Comparison of ENCODE assay signal across 16 cellular contexts in genomic region chr15:40344217-40344616, GRCh38. TPM values are rescaled to one million over a fixed set of nuclear protein-coding genes. Genes with fewer than 3 reads are reported as not detected.
DNase-seq lines count a peak whose midpoint lies in the region; ATAC-seq and TF ChIP-seq lines count a peak whose summit lies in the region.
"Had no signal": no experiment of that assay in that cellular context is flagged by ENCODE, and none has a peak within 500 bp of the region (broad histone marks: within the 10 kb centered on the region; RNA-seq: fewer than 3 reads in every experiment).

No MANE protein-coding gene starts in this region.

- H3K27me3 ChIP-seq in BLaER1 treated with 17β-estradiol and CSF1 and Interleukin-3, amounts not matched to agents 10 nM and 100 nM: no peaks in the 10 kb centered on the region
- no peaks in the 10 kb centered on the region for H3K27me3 ChIP-seq in PC-9 (ENCODE audit: insufficient read depth, low read depth)
- H3K27me3 ChIP-seq in psoas muscle (ENCODE audit: insufficient read depth in 3 of 3, low read length in 2 of 3): no peaks in the 10 kb centered on the region
- H3K27me3 ChIP-seq in Caco-2 (replicated peaks; ENCODE audit: control insufficient read depth, insufficient read depth, low read length): no peaks in the 10 kb centered on the region

- H3K27ac Mint-ChIP-seq in Caco-2 (ENCODE audit: unreplicated experiment): no peak overlapping the region

- DNase-seq in PC-9 (no peak), epithelial cell of prostate (ENCODE audit: low read depth, low spot score) (no peak), psoas muscle (no peak), GM13977 (ENCODE audit: low spot score) (no peak), Caco-2 (no peak), NCI-H2196 treated with DMSO at 0.1 percent for 48 hours (lab: John Stamatoyannopoulos, UW; ENCODE audit: unreplicated experiment) (no peak)
- DNase-seq: NCI-H1417 treated with DMSO at 0.1 percent for 48 hours had no signal

- peak overlapping the region in 9 of 11 experiments; percentile 36 to 74 (median 63); a peak in 13 of 22 replicates for H3K27ac ChIP-seq in BLaER1 treated with 17β-estradiol and CSF1 and Interleukin-3, amounts not matched to agents 10 nM and 100 nM
- H3K27ac ChIP-seq in PC-9 (peak overlapping the region; percentile 93), epithelial cell of prostate (peak overlapping the region; percentile 94), psoas muscle (peak overlapping the region; percentile 23)
- H3K27ac ChIP-seq: HL-60 had no signal

- no peaks in the 10 kb centered on the region for H3K9me3 Mint-ChIP-seq in Caco-2 (ENCODE audit: unreplicated experiment)
- H3K9me3 Mint-ChIP-seq: nephron; T-helper 1 cell treated with Interleukin-12 subunit alpha and Interleukin-12 subunit beta and Interleukin-4 antibody, amounts not matched to agents 30 μg/mL and 1 μg/mL, for 36 hours had no signal

- H3K4me3 Mint-ChIP-seq in Caco-2 (ENCODE audit: unreplicated experiment): no peak overlapping the region
- H3K4me3 Mint-ChIP-seq: nephron; T-helper 1 cell treated with Interleukin-12 subunit alpha and Interleukin-12 subunit beta and Interleukin-4 antibody, amounts not matched to agents 30 μg/mL and 1 μg/mL, for 36 hours had no signal

- POLR2A ChIA-PET in PC-9 (lab: Charles Lee; ENCODE audit: unreplicated experiment) (interaction anchor here (0.6 kb wide), 1 partner anchor 211 kb away, joined by 3 read pairs; no protein-coding TSS in a partner anchor), Caco-2 (lab: Charles Lee) (no interaction called here)

- H3K36me3 ChIP-seq in BLaER1 treated with 17β-estradiol and CSF1 and Interleukin-3, amounts not matched to agents 10 nM and 100 nM: no peaks in the 10 kb centered on the region
- H3K36me3 ChIP-seq in PC-9 (ENCODE audit: low read depth) (no peaks in the 10 kb centered on the region), psoas muscle (ENCODE audit: insufficient read depth in 1 of 2, low read depth in 1 of 2) (no peaks in the 10 kb centered on the region), Caco-2 (ENCODE audit: control insufficient read depth, insufficient read depth, low read length) (no peaks in the 10 kb centered on the region)

- CTCF ChIA-PET in PC-9 (lab: Charles Lee) (interaction anchor here (0.9 to 1.7 kb wide), 4 partner anchors 14 to 53 kb away, joined by 3 to 17 read pairs (median 4); partner anchors contain the start of gene DISP2), Caco-2 (lab: Charles Lee) (interaction anchor here (0.5 to 1.8 kb wide), 12 partner anchors 10 to 78 kb away, joined by 3 to 31 read pairs (median 4); partner anchors contain the start of genes DISP2, IVD, KNSTRN and PLCB2)

- H3F3A ChIP-seq in PC-9 (ENCODE audit: insufficient read depth, low read depth): peaks cover 32% of the 10 kb centered on the region

- no TSS peak for BruUV-seq in PC-9 (replicated peaks; lab: Mats Ljungman, UMichigan)
- BruUV-seq in Caco-2 (replicated peaks; lab: Mats Ljungman, UMichigan): no TSS peak

- 42 to 55% (median 44%) methylated on average over 6 of the region's 6 CpGs for WGBS in psoas muscle, 3 donors

- TF ChIP-seq CTCF in PC-9 (conservative IDR thresholded peaks at IDR 0.05) (no peak), psoas muscle (IDR thresholded peaks at IDR 0.05) (no peak), GM13977 (IDR thresholded peaks at IDR 0.05; ENCODE audit: extremely low read depth, insufficient read depth, missing control alignments) (no peak), Caco-2 (IDR thresholded peaks at IDR 0.05; ENCODE audit: insufficient read depth in 1 of 2, low read depth in 1 of 2, low read length in 1 of 2, severe bottlenecking in 1 of 2, unreplicated experiment in 1 of 2) (no peak)

- H3K36me3 Mint-ChIP-seq in Caco-2 (ENCODE audit: insufficient read depth, unreplicated experiment): no peaks in the 10 kb centered on the region

- in situ Hi-C loops in GM13977 (cut with MboI; ENCODE audit: low pct_unique_long_range_greater_than_20kb, low sequenced_read_pairs, unreplicated experiment): no loop called here

- H3K79me2 ChIP-seq in PC-9 (ENCODE audit: low read depth): peaks cover 20% of the 10 kb centered on the region

- H3K27me3 Mint-ChIP-seq in Caco-2 (ENCODE audit: insufficient read depth, unreplicated experiment): no peaks in the 10 kb centered on the region

- no peaks in the 10 kb centered on the region for H4K20me1 ChIP-seq in BLaER1 treated with 17β-estradiol and CSF1 and Interleukin-3, amounts not matched to agents 10 nM and 100 nM
- no peaks in the 10 kb centered on the region for H4K20me1 ChIP-seq in PC-9 (ENCODE audit: insufficient read depth)

- ATAC-seq in psoas muscle: no peak
- ATAC-seq in HG03442 (IDR thresholded peaks at IDR 0.05; ENCODE audit: unreplicated experiment): no peak

- H3K9me3 ChIP-seq in BLaER1 treated with 17β-estradiol and CSF1 and Interleukin-3, amounts not matched to agents 10 nM and 100 nM (replicated peaks in 1 of 11): no peaks in the 10 kb centered on the region
- H3K9me3 ChIP-seq in PC-9 (ENCODE audit: insufficient read depth, low read depth): no peaks in the 10 kb centered on the region
- H3K9me3 ChIP-seq in psoas muscle: no peaks in the 10 kb centered on the region
- H3K9me3 ChIP-seq in Caco-2: no peaks in the 10 kb centered on the region

- intact Hi-C loops in PC-9 (cut with micrococcal nuclease; ENCODE audit: unreplicated experiment) (no loop called here), psoas muscle (cut with DNase I) (loop anchor here in 1 of 2 donors (5.0 kb wide), 1 partner anchor 78 kb away; no protein-coding TSS in a partner anchor), Caco-2 (cut with micrococcal nuclease; ENCODE audit: unreplicated experiment) (loop anchor here (1.0 to 10.0 kb wide), 3 partner anchors 61 to 161 kb away; partner anchors contain the start of gene IVD)

- H3K4me2 ChIP-seq in BLaER1 treated with 17β-estradiol and CSF1 and Interleukin-3, amounts not matched to agents 10 nM and 100 nM: peak overlapping the region; percentile 54 to 82 (median 73)
- H3K4me2 ChIP-seq in PC-9: peak overlapping the region; percentile 97

- peaks cover 56 to 72% (median 66%) of the 10 kb centered on the region in 10 experiments for H3K4me1 ChIP-seq in BLaER1 treated with 17β-estradiol and CSF1 and Interleukin-3, amounts not matched to agents 10 nM and 100 nM
- H3K4me1 ChIP-seq in PC-9 (replicated peaks; ENCODE audit: insufficient read depth): peaks cover 79% of the 10 kb centered on the region
- H3K4me1 ChIP-seq in psoas muscle: peaks cover 35% of the 10 kb centered on the region
- H3K4me1 ChIP-seq in Caco-2: peaks cover 46% of the 10 kb centered on the region

- no peaks in the 10 kb centered on the region for H3K9me2 ChIP-seq in PC-9 (ENCODE audit: insufficient read depth)

- peak overlapping the region in 10 of 11 experiments; percentile 2 to 53 (median 33); a peak in 7 of 22 replicates for H3K9ac ChIP-seq in BLaER1 treated with 17β-estradiol and CSF1 and Interleukin-3, amounts not matched to agents 10 nM and 100 nM

- H2AFZ ChIP-seq in PC-9: no peak overlapping the region

- peaks cover 30% of the 10 kb centered on the region for H3K4me1 Mint-ChIP-seq in Caco-2 (ENCODE audit: low read depth, unreplicated experiment)

- 0 out of 20 replicates have a peak overlapping the region, but pooled peaks of 1 of the 10 experiments have one; percentile 30 for H3K4me3 ChIP-seq in BLaER1 treated with 17β-estradiol and CSF1 and Interleukin-3, amounts not matched to agents 10 nM and 100 nM
- H3K4me3 ChIP-seq in PC-9 (peak overlapping the region; percentile 51), psoas muscle (no peak overlapping the region), Caco-2 (ENCODE audit: low read depth, low read length) (no peak overlapping the region)

RNA-seq across cellular contexts. Expression of gene CCDC9B, which starts 3.5 kb away (rescaled TPM):
- total RNA-seq in PC-9 (2021): 141 and 168 TPM in 2 replicates
- 100 to 1,000 TPM in 3 of 4 donors, 10 to 100 TPM in 1; 87.0 to 161 (median 129) TPM for total RNA-seq in psoas muscle
- polyA plus RNA-seq in psoas muscle: 10 to 100 TPM; 14.5 to 50.5 (median 23.2) TPM
- total RNA-seq in Caco-2 (2022): 0.86 and 0.95 TPM in 2 replicates

RNA-seq across cellular contexts. Expression of gene PHGR1, which starts 6.6 kb away (rescaled TPM):
- total RNA-seq in PC-9 (2021) (not detected in 2 replicates), psoas muscle (not detected), Caco-2 (2022) (67.9 and 103 TPM in 2 replicates)
- polyA plus RNA-seq in psoas muscle: 1 to 10 TPM in 2 of 3 donors, under 1 TPM in 1; 0.49 to 4.8 (median 1.4) TPM
- total RNA-seq: esophagus mucosa, LHCN-M2, sciatic nerve had no signal
- polyA plus RNA-seq: liver had no signal

RNA-seq across cellular contexts. Expression of gene DISP2, which starts 13.8 kb away (rescaled TPM):
- 0.35 and 0.63 TPM in 2 replicates for total RNA-seq in PC-9 (2021)
- total RNA-seq in psoas muscle: 1 to 10 TPM in 1 of 4 donors, under 1 TPM in 3; 0.05 to 2.4 (median 0.72) TPM
- polyA plus RNA-seq in psoas muscle: under 1 TPM; 0.42 to 0.79 (median 0.52) TPM
- 4.6 and 6.3 TPM in 2 replicates for total RNA-seq in Caco-2 (2022)

RNA-seq across cellular contexts. Expression of gene INAFM2, which starts 20.7 kb away (rescaled TPM):
- total RNA-seq in PC-9 (2021) (2.4 and 3.1 TPM in 2 replicates), psoas muscle (10 to 100 TPM; 22.3 to 32.4 (median 28.9) TPM), Caco-2 (2022) (13.4 and 15.4 TPM in 2 replicates)
- polyA plus RNA-seq in psoas muscle: 10 to 100 TPM in 1 of 3 donors, 1 to 10 TPM in 2; 5.8 to 14.5 (median 7.9) TPM

RNA-seq across cellular contexts. Expression of gene PLCB2, which starts 36.5 kb away (rescaled TPM):
- total RNA-seq in PC-9 (2021) (0.92 and 1.6 TPM in 2 replicates), psoas muscle (1 to 10 TPM; 1.7 to 4.6 (median 3.5) TPM), Caco-2 (2022) (4.0 and 4.7 TPM in 2 replicates)
- polyA plus RNA-seq in psoas muscle: 1 to 10 TPM in 2 of 3 donors, under 1 TPM in 1; 0.73 to 2.0 (median 1.6) TPM

Comparison
In these comparisons a context has a peak if more than half of its experiments do, and no peak if none do; other contexts are left out.
1. H3K27ac ChIP-seq: peak in every context shown above with its lines; median percentile 94 in epithelial cell of prostate; 93 in PC-9; 63 in BLaER1 treated with 17β-estradiol and CSF1 and Interleukin-3, amounts not matched to agents 10 nM and 100 nM; 23 in psoas muscle.
2. RNA of gene CCDC9B, which starts 3.5 kb away (total RNA-seq): 141 to 168 TPM in PC-9 and 87.0 to 161 TPM in psoas muscle; 0.86 to 0.95 TPM in Caco-2; every median in the first group is over 10 times any median in the second.
3. RNA of gene PHGR1, which starts 6.6 kb away (total RNA-seq): 67.9 to 103 TPM in Caco-2; not detected in PC-9 and not detected in psoas muscle; every median in the first group is over 10 times any median in the second.